17 cellular contexts compared by ENCODE assay signal in the genomic region with DNA sequence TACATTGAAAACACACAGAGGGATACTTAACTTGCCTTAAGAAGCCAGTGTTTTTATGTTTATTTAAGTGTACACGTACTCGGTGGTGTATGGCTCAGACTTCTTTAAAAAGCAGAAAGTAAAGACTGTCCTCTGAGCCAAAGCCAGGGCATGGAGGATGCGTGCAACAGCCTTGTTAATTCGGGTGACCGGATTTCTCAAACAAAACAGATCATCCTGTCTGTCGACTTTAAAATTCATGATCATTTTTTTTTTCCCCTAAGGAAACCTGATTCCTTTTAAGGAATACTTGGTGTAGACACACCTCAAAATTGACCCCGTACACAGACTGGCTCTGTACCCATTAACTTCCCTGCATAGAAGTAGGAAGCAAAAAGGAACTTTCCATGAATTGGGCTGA.
DNase-seq lines count a peak whose midpoint lies in the region; ATAC-seq, FAIRE-seq and TF ChIP-seq lines count a peak whose summit lies in the region.
"Had no signal": no experiment of that assay in that cellular context is flagged by ENCODE, and none has a peak within 500 bp of the region (broad histone marks: within the 10 kb centered on the region; RNA-seq: fewer than 3 reads in every experiment).

No MANE protein-coding gene starts in this region.

- peaks cover 0 to 4% (median 1%) of the 10 kb centered on the region in 7 donors for H3K9me3 Mint-ChIP-seq in CD14-positive monocyte
- H3K9me3 Mint-ChIP-seq: activated T-helper 17 cell treated with anti-CD3 and anti-CD28 coated beads, Interleukin-2, amount 50 U/mL, for 72 hours had no signal

- intact Hi-C loops in CD14-positive monocyte (cut with micrococcal nuclease) = no loop called here

- H3K9me3 ChIP-seq in SK-N-MC (ENCODE audit: low read depth, low read length) (no peaks in the 10 kb centered on the region), parathyroid adenoma (ENCODE audit: control insufficient read depth, low read length) (no peaks in the 10 kb centered on the region)
- H3K9me3 ChIP-seq: neutrophil, thoracic aorta had no signal

- peaks cover 2 to 6% (median 5%) of the 10 kb centered on the region in 3 donors for H3K27me3 Mint-ChIP-seq in CD14-positive monocyte (ENCODE audit: low read depth in 3 of 3)
- H3K27me3 Mint-ChIP-seq: brain had no signal

- no peaks in the 10 kb centered on the region for H3K4me1 Mint-ChIP-seq in CD14-positive monocyte
- H3K4me1 Mint-ChIP-seq: activated T-helper 17 cell treated with anti-CD3 and anti-CD28 coated beads, Interleukin-2, amount 50 U/mL, for 72 hours had no signal

- TF ChIP-seq CTCF in AG10803 (conservative IDR thresholded peaks at IDR 0.05; ENCODE audit: low read length) (no peak), parathyroid adenoma (IDR thresholded peaks at IDR 0.05) (no peak), CD14-positive monocyte (IDR thresholded peaks at IDR 0.05) (no peak)

- no peak for ATAC-seq in GM21447 (IDR thresholded peaks at IDR 0.05; ENCODE audit: unreplicated experiment)
- ATAC-seq: activated T-helper 17 cell treated with anti-CD3 and anti-CD28 coated beads, Interleukin-2, amount 50 U/mL, for 72 hours had no signal

- H3K4me2 ChIP-seq in parathyroid adenoma (ENCODE audit: low read length) = peak overlapping the region; percentile 47

- H3K27ac ChIP-seq in SK-N-MC (0 out of 2 replicates have a peak overlapping the region, but pooled peaks have one; percentile 10), parathyroid adenoma (no peak overlapping the region)
- H3K27ac ChIP-seq: neutrophil, thoracic aorta had no signal

- H3K9ac ChIP-seq in SK-N-MC (ENCODE audit: insufficient read length) = no peak overlapping the region
- no peak overlapping the region for H3K9ac ChIP-seq in parathyroid adenoma

- peaks cover 2% of the 10 kb centered on the region for H3K79me2 ChIP-seq in parathyroid adenoma

- no peak for FAIRE-seq in frontal cortex (lab: Jason Lieb, UNC)

- H3K4me1 ChIP-seq in parathyroid adenoma = peaks cover 7% of the 10 kb centered on the region

- peaks cover 5% of the 10 kb centered on the region; the same call in 1 of the 2 replicates for H3K36me3 ChIP-seq in SK-N-MC (ENCODE audit: insufficient read depth, low read length)
- no peaks in the 10 kb centered on the region for H3K36me3 ChIP-seq in parathyroid adenoma (ENCODE audit: control insufficient read depth, insufficient read depth, low read length)
- H3K36me3 ChIP-seq: neutrophil, thoracic aorta had no signal

- no peak overlapping the region for H2AFZ ChIP-seq in parathyroid adenoma

- peak; percentile 56 for DNase-seq in AG10803 (ENCODE audit: low read depth)
- no peak for DNase-seq in SK-N-MC (ENCODE audit: low read depth, low spot score)
- DNase-seq in fibroblast of gingiva (ENCODE audit: low read depth) = peak; percentile 56
- DNase-seq in frontal cortex (ENCODE audit: low spot score in 2 of 2) = no peak
- DNase-seq in NCI-H748 (lab: John Stamatoyannopoulos, UW; ENCODE audit: unreplicated experiment) = no peak
- no peak for DNase-seq in CD14-positive monocyte (ENCODE audit: low spot score)
- DNase-seq: activated CD4-positive, alpha-beta T cell treated with anti-CD3 and anti-CD28 coated beads, Interleukin-2, amount 50 U/mL, for 4 hours; DMS79; NCI-H1436; RPMI8226; T-helper 9 cell had no signal

- H3K36me3 Mint-ChIP-seq in CD14-positive monocyte = no peaks in the 10 kb centered on the region

- H3K4me3 Mint-ChIP-seq in CD14-positive monocyte = no peak overlapping the region
- H3K4me3 Mint-ChIP-seq: activated T-helper 17 cell treated with anti-CD3 and anti-CD28 coated beads, Interleukin-2, amount 50 U/mL, for 72 hours; brain had no signal

- H3K4me3 ChIP-seq in AG10803 (ENCODE audit: low read length) = no peak overlapping the region
- no peak overlapping the region for H3K4me3 ChIP-seq in SK-N-MC
- H3K4me3 ChIP-seq in parathyroid adenoma (ENCODE audit: low read depth, low read length) = no peak overlapping the region
- H3K4me3 ChIP-seq: thoracic aorta had no signal

- H3K27ac Mint-ChIP-seq in CD14-positive monocyte = no peak overlapping the region
- H3K27ac Mint-ChIP-seq: activated T-helper 17 cell treated with anti-CD3 and anti-CD28 coated beads, Interleukin-2, amount 50 U/mL, for 72 hours had no signal

- H3K27me3 ChIP-seq in parathyroid adenoma (ENCODE audit: control insufficient read depth, insufficient read depth, low read length) = no peaks in the 10 kb centered on the region
- H3K27me3 ChIP-seq: neutrophil had no signal

Comparison
In these comparisons a context has a peak if more than half of its experiments do, and no peak if none do; other contexts are left out.
1. DNase-seq: peak in AG10803 (single experiment) and fibroblast of gingiva (single experiment); none in SK-N-MC (single experiment), frontal cortex (0 of 2), NCI-H748 (single experiment) and CD14-positive monocyte (single experiment).